21 cellular contexts compared by ENCODE assay signal in the genomic region with DNA sequence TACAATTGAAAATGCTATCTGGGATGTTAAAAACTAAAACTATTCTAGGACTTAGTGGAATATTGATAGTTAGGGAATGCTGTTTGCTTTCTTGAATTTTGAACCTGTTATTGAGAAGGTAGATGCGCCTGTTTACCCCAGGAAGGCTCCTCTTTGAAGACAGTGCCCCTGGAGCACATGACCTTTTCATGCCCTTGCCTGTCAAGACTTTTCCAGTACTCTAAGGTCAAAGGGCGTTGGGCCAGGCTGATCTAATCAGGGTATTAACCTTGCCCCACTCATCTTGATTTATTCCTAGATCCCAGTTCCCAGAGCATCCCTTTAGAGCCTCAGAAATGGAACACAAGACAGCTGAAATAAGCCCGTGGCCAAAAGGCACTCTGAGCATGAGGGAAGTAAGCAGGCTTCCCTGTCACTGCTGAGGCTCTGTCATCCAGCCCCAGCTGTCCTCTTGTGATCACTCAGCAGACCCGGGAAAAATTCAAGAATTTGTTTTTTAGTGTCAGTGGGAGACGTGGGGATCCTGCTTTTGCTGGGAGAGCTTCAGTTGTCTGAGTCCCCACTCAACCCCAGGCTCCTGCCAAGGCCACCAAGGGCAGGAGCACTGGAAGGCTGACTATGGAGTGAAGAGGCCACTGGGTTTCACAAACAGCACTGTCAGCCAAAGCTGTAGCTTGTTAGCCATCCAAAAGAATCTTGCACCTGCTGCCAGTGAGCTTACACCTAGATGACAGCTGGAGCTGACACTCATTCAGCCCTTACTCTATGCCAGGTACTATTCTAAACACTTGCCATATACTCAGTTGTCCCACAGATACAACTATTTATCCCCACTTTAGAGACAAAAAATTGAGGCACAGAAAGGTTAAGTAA.
"Had no signal": no experiment of that assay in that cellular context is flagged by ENCODE, and none has a peak within 500 bp of the region (broad histone marks: within the 10 kb centered on the region; RNA-seq: fewer than 3 reads in every experiment).

No MANE protein-coding gene starts in this region.

- H3K9me3 Mint-ChIP-seq: central memory CD8-positive, alpha-beta T cell; type B pancreatic cell had no signal

- H3K27me3 ChIP-seq: body of pancreas, colonic mucosa, foreskin keratinocyte, right atrium auricular region had no signal

- ATAC-seq: activated CD4-positive, CD25-positive, alpha-beta regulatory T cell treated with anti-CD3 and anti-CD28 coated beads, Interleukin-2, amount 50 U/mL, for 24 hours; activated CD8-positive, alpha-beta T cell treated with anti-CD3 and anti-CD28 coated beads, Interleukin-2, amount 10 ng/mL, durations not matched to agents 7 days and 5 days; body of pancreas; foreskin keratinocyte; naive thymus-derived CD4-positive, alpha-beta T cell; stimulated activated naive CD8-positive, alpha-beta T cell treated with anti-CD3 and anti-CD28 coated beads, Interleukin-15, amount 100 ng/mL, for 72 hours had no signal

- H3K27ac ChIP-seq: body of pancreas, colonic mucosa, foreskin keratinocyte, skin epidermis had no signal

- H3K36me3 ChIP-seq: colonic mucosa, right atrium auricular region had no signal

- H3K27me3 Mint-ChIP-seq: activated CD4-positive, alpha-beta T cell treated with anti-CD3 and anti-CD28 coated beads, Interleukin-2, amount 10 ng/mL, durations not matched to agents 7 days and 5 days; activated naive CD8-positive, alpha-beta T cell treated with anti-CD3 and anti-CD28 coated beads, Interleukin-2, amount 10 ng/mL, durations not matched to agents 7 days and 5 days; activated T-cell treated with anti-CD3 and anti-CD28 coated beads, Interleukin-2, amount 50 U/mL, for 24 hours; naive thymus-derived CD4-positive, alpha-beta T cell; stimulated activated naive CD8-positive, alpha-beta T cell treated with anti-CD3 and anti-CD28 coated beads, Interleukin-15, amount 100 ng/mL, for 72 hours; type B pancreatic cell had no signal

- H3K4me3 ChIP-seq: body of pancreas, colonic mucosa, right atrium auricular region, skin epidermis had no signal

- H3K4me1 Mint-ChIP-seq: activated naive CD8-positive, alpha-beta T cell treated with anti-CD3 and anti-CD28 coated beads, Interleukin-2, amount 10 ng/mL, durations not matched to agents 7 days and 5 days; central memory CD8-positive, alpha-beta T cell; memory B cell had no signal

- DNase-seq: activated CD4-positive, alpha-beta T cell treated with anti-CD3 and anti-CD28 coated beads, Interleukin-2, amount 10 ng/mL, durations not matched to agents 7 days and 5 days; activated CD8-positive, alpha-beta T cell treated with anti-CD3 and anti-CD28 coated beads, Interleukin-2, amount 10 ng/mL, durations not matched to agents 7 days and 5 days; activated naive CD4-positive, alpha-beta T cell treated with Interleukin-2 at 50 U/mL for 16 hours; activated naive CD8-positive, alpha-beta T cell treated with anti-CD3 and anti-CD28 coated beads, Interleukin-2, amount 10 ng/mL, durations not matched to agents 7 days and 5 days; activated T-cell treated with anti-CD3 and anti-CD28 coated beads, Interleukin-2, amount 50 U/mL, for 24 hours; body of pancreas; colonic mucosa; foreskin keratinocyte; naive thymus-derived CD4-positive, alpha-beta T cell; occipital lobe; posterior cingulate gyrus; stimulated activated CD4-positive, alpha-beta T cell treated with anti-CD3 and anti-CD28 coated beads, Interleukin-4, amount 100 ng/mL, for 1 hour; stimulated activated naive CD8-positive, alpha-beta T cell treated with anti-CD3 and anti-CD28 coated beads, Interleukin-15, amount 100 ng/mL, for 72 hours; T1000 had no signal

- H3K9me3 ChIP-seq: body of pancreas, colonic mucosa had no signal

- H3K4me3 Mint-ChIP-seq: activated CD4-positive, alpha-beta T cell treated with anti-CD3 and anti-CD28 coated beads, Interleukin-2, amount 10 ng/mL, durations not matched to agents 7 days and 5 days; activated CD8-positive, alpha-beta T cell treated with anti-CD3 and anti-CD28 coated beads, Interleukin-2, amount 10 ng/mL, durations not matched to agents 7 days and 5 days; activated naive CD8-positive, alpha-beta T cell treated with anti-CD3 and anti-CD28 coated beads, Interleukin-2, amount 10 ng/mL, durations not matched to agents 7 days and 5 days; activated T-cell treated with anti-CD3 and anti-CD28 coated beads, Interleukin-2, amount 50 U/mL, for 24 hours; central memory CD8-positive, alpha-beta T cell; memory B cell; stimulated activated naive CD8-positive, alpha-beta T cell treated with anti-CD3 and anti-CD28 coated beads, Interleukin-15, amount 100 ng/mL, for 72 hours; type B pancreatic cell had no signal

- H3K27ac Mint-ChIP-seq: activated CD4-positive, alpha-beta T cell treated with anti-CD3 and anti-CD28 coated beads, Interleukin-2, amount 10 ng/mL, durations not matched to agents 7 days and 5 days; activated CD8-positive, alpha-beta T cell treated with anti-CD3 and anti-CD28 coated beads, Interleukin-2, amount 10 ng/mL, durations not matched to agents 7 days and 5 days; activated naive CD8-positive, alpha-beta T cell treated with anti-CD3 and anti-CD28 coated beads, Interleukin-2, amount 10 ng/mL, durations not matched to agents 7 days and 5 days; activated T-cell treated with anti-CD3 and anti-CD28 coated beads, Interleukin-2, amount 50 U/mL, for 24 hours; activated T-helper 2 cell treated with anti-CD3 and anti-CD28 coated beads, Interferon-gamma antibody, Interleukin-2, Interleukin-4, amounts not matched to agents 10 μg/mL and 5 μg/mL and 100 μg/mL, durations not matched to agents 14 hours and 24 hours and 36 hours; memory B cell; stimulated activated naive CD8-positive, alpha-beta T cell treated with anti-CD3 and anti-CD28 coated beads, Interleukin-15, amount 100 ng/mL, for 72 hours; type B pancreatic cell had no signal

- H3K4me1 ChIP-seq: colonic mucosa, foreskin keratinocyte had no signal
